In genomic region chr15:62727501-62727900, GRCh38 we compare ENCODE assay signal across 1 cellular context.
TF ChIP-seq lines count a peak whose summit lies in the region.

No MANE protein-coding gene starts in this region.

TF ChIP-seq in H1, 55 proteins besides CTCF, POLR2A, EP300 and RAD21 (continued from another document):
- no peak for TF ChIP-seq HDAC2 (IDR thresholded peaks at IDR 0.05; ENCODE audit: borderline replicate concordance in 1 of 2, low read depth in 2 of 2, low read length in 2 of 2)
